Comparison of ENCODE assay signal across 25 cellular contexts in genomic region chr6:107102414-107102805, GRCh38. TPM values are rescaled to one million over a fixed set of nuclear protein-coding genes. Genes with fewer than 3 reads are reported as not detected.
DNase-seq lines count a peak whose midpoint lies in the region; ATAC-seq and TF ChIP-seq lines count a peak whose summit lies in the region.
"Had no signal": no experiment of that assay in that cellular context is flagged by ENCODE, and none has a peak within 500 bp of the region (broad histone marks: within the 10 kb centered on the region; RNA-seq: fewer than 3 reads in every experiment).

No MANE protein-coding gene starts in this region.

- H3K27me3 ChIP-seq in GM23338 (ENCODE audit: insufficient read depth) (no peaks in the 10 kb centered on the region), WERI-Rb-1 (ENCODE audit: insufficient read depth, low read depth, severe bottlenecking) (no peaks in the 10 kb centered on the region), stomach (no peaks in the 10 kb centered on the region)
- H3K27me3 ChIP-seq: hepatocyte had no signal

- H3K27ac Mint-ChIP-seq in GM23338 = peak overlapping the region; percentile 81
- H3K27ac Mint-ChIP-seq in nephron progenitor cell = peak overlapping the region; percentile 73
- H3K27ac Mint-ChIP-seq: activated CD4-positive, alpha-beta T cell treated with anti-CD3 and anti-CD28 coated beads for 36 hours; activated naive CD4-positive, alpha-beta T cell treated with anti-CD3 and anti-CD28 coated beads for 36 hours; CD8-positive, alpha-beta memory T cell; stimulated activated naive B cell treated with anti-CD40 and anti-IgM and Interleukin-4, amounts not matched to agents 10 μg/mL and 1 μg/mL and 100 μg/mL, for 72 hours had no signal

- H3K9me3 ChIP-seq in WERI-Rb-1 (ENCODE audit: severe bottlenecking) = no peaks in the 10 kb centered on the region
- H3K9me3 ChIP-seq in stomach = no peaks in the 10 kb centered on the region
- H3K9me3 ChIP-seq: lower lobe of right lung, psoas muscle, thoracic aorta had no signal

- H3K4me3 Mint-ChIP-seq in GM23338 (no peak overlapping the region; the same call in 2 of the 3 replicates), nephron progenitor cell (no peak overlapping the region)
- H3K4me3 Mint-ChIP-seq: activated CD4-positive, alpha-beta T cell treated with anti-CD3 and anti-CD28 coated beads for 36 hours; activated naive CD4-positive, alpha-beta T cell treated with anti-CD3 and anti-CD28 coated beads for 36 hours; CD8-positive, alpha-beta memory T cell; stimulated activated naive B cell treated with anti-CD40 and anti-IgM and Interleukin-4, amounts not matched to agents 10 μg/mL and 1 μg/mL and 100 μg/mL, for 72 hours had no signal

- DNase-seq in GM23338 (ENCODE audit: low spot score) = no peak
- DNase-seq in NCI-H1092 (lab: John Stamatoyannopoulos, UW) = peak; percentile 38
- DNase-seq in WERI-Rb-1 = peak; percentile 14
- DNase-seq in nephron progenitor cell = no peak
- no peak for DNase-seq in stomach
- DNase-seq in activated CD4-positive, alpha-beta T cell treated with anti-CD3 and anti-CD28 coated beads, Interleukin-2, amount 50 U/mL, for 4 hours = no peak
- DNase-seq: activated CD4-positive, alpha-beta T cell treated with anti-CD3 and anti-CD28 coated beads for 36 hours; activated naive CD4-positive, alpha-beta T cell treated with anti-CD3 and anti-CD28 coated beads for 36 hours; activated T-cell treated with anti-CD3 and anti-CD28 coated beads, Interleukin-2, amount 50 U/mL, for 48 hours; amygdala; CD8-positive, alpha-beta memory T cell; central memory CD4-positive, alpha-beta T cell; DMS79 treated with DMSO at 0.1 percent for 48 hours; lower lobe of right lung; NCI-H2107; PC-3; psoas muscle; SHP77; small intestine; stimulated activated CD4-positive, alpha-beta T cell treated with anti-CD3 and anti-CD28 coated beads, Interleukin-2, amount 100 ng/mL, for 48 hours; stimulated activated naive B cell treated with anti-CD40 and anti-IgM and Interleukin-4, amounts not matched to agents 10 μg/mL and 1 μg/mL and 100 μg/mL, for 72 hours had no signal

- peaks cover 67% of the 10 kb centered on the region for H3K79me2 ChIP-seq in GM23338 (replicated peaks; ENCODE audit: insufficient read depth)

- ATAC-seq in GM23338 = no peak
- no peak for ATAC-seq in HG03175 (IDR thresholded peaks at IDR 0.05; ENCODE audit: unreplicated experiment)
- ATAC-seq: activated CD4-positive, alpha-beta T cell treated with anti-CD3 and anti-CD28 coated beads for 36 hours; PC-3; psoas muscle; stimulated activated naive B cell treated with anti-CD40 and anti-IgM and Interleukin-4, amounts not matched to agents 10 μg/mL and 1 μg/mL and 100 μg/mL, for 72 hours had no signal

- TF ChIP-seq CTCF in GM23338 (conservative IDR thresholded peaks at IDR 0.05; ENCODE audit: low read depth in 2 of 2) (no peak), WERI-Rb-1 (IDR thresholded peaks at IDR 0.05; ENCODE audit: low read depth, low read length) (no peak), nephron progenitor cell (IDR thresholded peaks at IDR 0.05) (no peak), stomach (IDR thresholded peaks at IDR 0.05) (no peak)

- no peak overlapping the region for H2AFZ ChIP-seq in GM23338
- H2AFZ ChIP-seq: hepatocyte had no signal

- 0 out of 2 replicates have a peak, but pooled peaks cover 11% of the 10 kb centered on the region for H3F3A ChIP-seq in GM23338 (replicated peaks; ENCODE audit: low read depth)

- 92 to 100% (median 98%) methylated on average over 5 to 7 of the region's 7 CpGs for WGBS in stomach, 5 donors

- H3K4me1 ChIP-seq in GM23338 (ENCODE audit: insufficient read depth) (peaks cover 50% of the 10 kb centered on the region), stomach (no peaks in the 10 kb centered on the region)
- H3K4me1 ChIP-seq: lower lobe of right lung, psoas muscle had no signal

- no peak overlapping the region for H3K4me2 ChIP-seq in GM23338
- H3K4me2 ChIP-seq: hepatocyte had no signal

- no peak overlapping the region for H3K4me3 ChIP-seq in GM23338
- no peak overlapping the region for H3K4me3 ChIP-seq in WERI-Rb-1 (ENCODE audit: low read depth, low read length)
- H3K4me3 ChIP-seq in stomach = no peak overlapping the region
- H3K4me3 ChIP-seq: hepatocyte, lower lobe of right lung, psoas muscle, thoracic aorta had no signal

- H3K36me3 ChIP-seq in GM23338 (ENCODE audit: insufficient read depth) (peaks cover 13% of the 10 kb centered on the region; the same call in 1 of the 2 replicates), WERI-Rb-1 (no peaks in the 10 kb centered on the region), stomach (peaks cover 0 to 6% (median 0%) of the 10 kb centered on the region in 4 donors)
- H3K36me3 ChIP-seq: lower lobe of right lung, thoracic aorta had no signal

- H3K9me3 Mint-ChIP-seq in GM23338 (no peaks in the 10 kb centered on the region), nephron progenitor cell (no peaks in the 10 kb centered on the region)
- H3K9me3 Mint-ChIP-seq: activated naive CD4-positive, alpha-beta T cell treated with anti-CD3 and anti-CD28 coated beads for 36 hours; CD8-positive, alpha-beta memory T cell; stimulated activated naive B cell treated with anti-CD40 and anti-IgM and Interleukin-4, amounts not matched to agents 10 μg/mL and 1 μg/mL and 100 μg/mL, for 72 hours had no signal

- no peaks in the 10 kb centered on the region for H4K20me1 ChIP-seq in GM23338 (replicated peaks; ENCODE audit: insufficient read depth)

- TF ChIP-seq POLR2A in stomach (IDR thresholded peaks at IDR 0.05) = no peak

- H3K27ac ChIP-seq in GM23338 (ENCODE audit: low read depth) (peak overlapping the region; percentile 89), WERI-Rb-1 (no peak overlapping the region), stomach (no peak overlapping the region)
- H3K27ac ChIP-seq: hepatocyte, HL-60, lower lobe of right lung, psoas muscle, thoracic aorta had no signal

- H3K27me3 Mint-ChIP-seq in GM23338 (ENCODE audit: insufficient read depth, low read depth, poor library complexity) (peaks cover 8% of the 10 kb centered on the region), nephron progenitor cell (ENCODE audit: low read depth, poor library complexity) (no peaks in the 10 kb centered on the region)
- H3K27me3 Mint-ChIP-seq: activated CD4-positive, alpha-beta T cell treated with anti-CD3 and anti-CD28 coated beads for 36 hours; CD8-positive, alpha-beta memory T cell; stimulated activated naive B cell treated with anti-CD40 and anti-IgM and Interleukin-4, amounts not matched to agents 10 μg/mL and 1 μg/mL and 100 μg/mL, for 72 hours had no signal

- peaks cover 47% of the 10 kb centered on the region for H3K4me1 Mint-ChIP-seq in GM23338
- peaks cover 52% of the 10 kb centered on the region for H3K4me1 Mint-ChIP-seq in nephron progenitor cell
- H3K4me1 Mint-ChIP-seq: CD8-positive, alpha-beta memory T cell had no signal

- H3K36me3 Mint-ChIP-seq in GM23338 (ENCODE audit: low read depth) = peaks cover 32% of the 10 kb centered on the region; the same call in 2 of the 3 replicates
- H3K36me3 Mint-ChIP-seq in nephron progenitor cell (ENCODE audit: low read depth) = peaks cover 18% of the 10 kb centered on the region
- H3K36me3 Mint-ChIP-seq: CD8-positive, alpha-beta memory T cell had no signal

- TF ChIP-seq EP300 in stomach (IDR thresholded peaks at IDR 0.05) = no peak

- 0 out of 2 replicates have a peak, but pooled peaks cover 4% of the 10 kb centered on the region for H3K9me2 ChIP-seq in GM23338 (ENCODE audit: insufficient read depth)

- intact Hi-C loops in stomach (cut with DNase I; ENCODE audit: low total_unique reads) = loop anchor here (10.0 kb wide), 1 partner anchor 68 kb away; no protein-coding TSS in a partner anchor

TF ChIP-seq in GM23338, 12 proteins besides CTCF, POLR2A, EP300 and RAD21 (continues in another document):
- TF ChIP-seq JUNB (IDR thresholded peaks at IDR 0.05; ENCODE audit: unreplicated experiment) = no peak
- TF ChIP-seq STAT1 (IDR thresholded peaks at IDR 0.05; ENCODE audit: unreplicated experiment) = no peak
- TF ChIP-seq ZNF114 (CRISPR knock-in tag; IDR thresholded peaks at IDR 0.05) = no peak
- no peak for TF ChIP-seq ETS1 (IDR thresholded peaks at IDR 0.05)
- TF ChIP-seq ZNF331 (CRISPR knock-in tag; IDR thresholded peaks at IDR 0.05; ENCODE audit: low read depth) = no peak
- no peak for TF ChIP-seq NANOG (IDR thresholded peaks at IDR 0.05; ENCODE audit: borderline replicate concordance)
- TF ChIP-seq CREB1 (CRISPR knock-in tag; IDR thresholded peaks at IDR 0.05; ENCODE audit: low read depth) = no peak

RNA-seq across cellular contexts. Expression of gene BEND3, which starts 12.9 kb away (rescaled TPM):
- total RNA-seq in GM23338 (2014; rRNA removed; shearing (Covaris generic)) = 30.5 and 33.7 TPM in 2 replicates
- polyA plus RNA-seq in GM23338 (2016; fragmentation: Nextera tagmentation; extraction: Ambion mirVana) (8.6 and 9.2 TPM in 2 replicates), stomach (1 to 10 TPM in 1 of 3 donors, under 1 TPM in 2; 0.92 to 1.1 (median 0.95) TPM)
- total RNA-seq in stomach = 10 to 100 TPM in 1 of 5 donors, 1 to 10 TPM in 3, under 1 TPM in 1; 0.58 to 10.4 (median 8.0) TPM

Comparison
In these comparisons a context has a peak if more than half of its experiments do, and no peak if none do; other contexts are left out.
1. DNase-seq: peak in NCI-H1092 (single experiment) and WERI-Rb-1 (single experiment); none in GM23338 (single experiment), nephron progenitor cell (single experiment), stomach (single experiment) and activated CD4-positive, alpha-beta T cell treated with anti-CD3 and anti-CD28 coated beads, Interleukin-2, amount 50 U/mL, for 4 hours (0 of 2).